ENCODE assay signal across 8 cellular contexts in the genomic region with DNA sequence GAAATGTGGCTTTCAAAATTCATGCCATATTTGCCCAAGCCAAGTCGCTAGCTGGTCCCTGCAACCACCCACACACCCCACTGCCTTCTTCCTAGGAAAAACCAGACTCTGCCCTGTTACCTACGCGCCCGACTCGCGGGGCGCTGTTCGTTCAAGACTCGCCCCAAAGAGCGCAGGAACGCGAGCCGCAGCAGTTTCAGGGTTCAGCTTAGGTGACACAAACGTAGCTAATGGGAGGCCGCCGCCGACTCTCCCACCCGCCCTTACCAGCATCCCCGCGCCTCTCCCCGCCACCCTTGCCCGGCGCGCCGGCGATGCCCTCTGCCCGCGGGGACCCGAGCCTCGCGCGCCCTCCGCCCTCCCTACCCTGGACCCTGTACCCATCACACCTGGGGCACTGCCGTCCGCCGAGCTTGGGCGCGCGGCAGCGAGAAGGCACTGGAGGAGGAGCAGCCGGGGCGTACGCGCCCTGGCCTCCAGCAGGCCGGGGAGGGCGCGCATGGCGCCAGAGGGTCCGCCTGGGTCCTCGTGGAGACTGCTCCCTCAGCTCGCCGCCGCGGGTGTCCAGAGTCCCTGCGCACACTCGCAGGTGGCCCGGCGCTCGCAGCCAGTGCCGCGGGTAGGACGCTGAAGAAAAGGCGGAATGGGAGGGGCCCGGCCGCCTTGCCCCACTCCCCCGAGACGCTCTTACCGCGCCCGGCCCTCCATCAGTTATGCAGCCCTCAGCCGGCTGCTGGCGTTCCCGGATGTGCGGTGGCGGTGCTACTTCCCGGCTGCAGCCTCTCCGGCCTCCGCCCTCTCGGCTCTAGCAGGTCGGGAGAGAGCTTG. TPM values are rescaled to one million over a fixed set of nuclear protein-coding genes. Genes with fewer than 3 reads are reported as not detected.
DNase-seq lines count a peak whose midpoint lies in the region; ATAC-seq and TF ChIP-seq lines count a peak whose summit lies in the region.

Gene EMB (minus strand): TSS at position 638 of the 828 bp plus-strand sequence. CDS start 137 bp downstream, at position 501.

- POLR2A ChIA-PET in SK-N-SH (lab: Yijun Ruan, JAX): no interaction called here

- peak within 1 kb of the TSS; percentile 95 for H2AFZ ChIP-seq in SK-N-SH (ENCODE audit: low read depth)

- H3K27me3 ChIP-seq in HUES6 (ENCODE audit: control insufficient read depth, insufficient read depth, low read length) (no peaks in the 10 kb centered on the region), SK-N-SH (ENCODE audit: insufficient read depth) (no peaks in the 10 kb centered on the region), gastrocnemius medialis (peaks cover 0 to 8% (median 8%) of the 10 kb centered on the region in 3 donors)

- H3K9ac ChIP-seq in HUES6 (ENCODE audit: low read length): peak within 1 kb of the TSS; percentile 70
- peak within 1 kb of the TSS; percentile 83 for H3K9ac ChIP-seq in SK-N-SH

- H3K36me3 ChIP-seq in HUES6 (ENCODE audit: control insufficient read depth, insufficient read depth, low read length): no peaks in the 10 kb centered on the region
- no peaks in the 10 kb centered on the region for H3K36me3 ChIP-seq in SK-N-SH (replicated peaks in 1 of 2; ENCODE audit: control insufficient read depth in 1 of 2, insufficient read depth in 2 of 2, low read length in 1 of 2)
- H3K36me3 ChIP-seq in gastrocnemius medialis: no peaks in the 10 kb centered on the region

- H3K36me3 Mint-ChIP-seq in activated naive CD8-positive, alpha-beta T cell: no peaks in the 10 kb centered on the region

- H3K9me3 Mint-ChIP-seq in activated naive CD8-positive, alpha-beta T cell (ENCODE audit: low read depth): no peaks in the 10 kb centered on the region

- peaks cover 72% of the 10 kb centered on the region for H3K4me1 Mint-ChIP-seq in activated naive CD8-positive, alpha-beta T cell (ENCODE audit: low read depth)

- TF ChIP-seq EP300 in SK-N-SH (IDR thresholded peaks at IDR 0.05; ENCODE audit: borderline replicate concordance in 1 of 2, low read depth in 1 of 2, low read length in 1 of 2): no peak

- peak within 1 kb of the TSS; percentile 94 for H3K27ac Mint-ChIP-seq in activated naive CD8-positive, alpha-beta T cell

- H3K4me3 Mint-ChIP-seq in activated naive CD8-positive, alpha-beta T cell: peak within 1 kb of the TSS; percentile 90

- no peak for TF ChIP-seq POLR2A in gastrocnemius medialis (IDR thresholded peaks at IDR 0.05)

- no peaks in the 10 kb centered on the region; the same call in 1 of the 2 replicates for H3K4me1 ChIP-seq in HUES6 (ENCODE audit: control insufficient read depth, insufficient read depth, low read length)
- peaks cover 0 to 2% of the 10 kb centered on the region in 2 experiments; a peak in 2 of 4 replicates for H3K4me1 ChIP-seq in SK-N-SH (ENCODE audit: control insufficient read depth in 1 of 2, insufficient read depth in 2 of 2, low read depth in 1 of 2, low read length in 1 of 2)
- H3K4me1 ChIP-seq in gastrocnemius medialis: peaks cover 0 to 6% of the 10 kb centered on the region in 2 donors

- H4K20me1 ChIP-seq in SK-N-SH (ENCODE audit: insufficient read depth): no peaks in the 10 kb centered on the region

- TF ChIP-seq CTCF in SK-N-SH (IDR thresholded peaks at IDR 0.05) (peak; percentile 41), gastrocnemius medialis (IDR thresholded peaks at IDR 0.05 in 4 of 5, conservative IDR thresholded peaks at IDR 0.05 in 1 of 5) (no peak)

- H3K27me3 Mint-ChIP-seq in activated naive CD8-positive, alpha-beta T cell: no peaks in the 10 kb centered on the region

- no peaks in the 10 kb centered on the region for H3F3A ChIP-seq in SK-N-SH (replicated peaks; ENCODE audit: insufficient read depth)

- peak; percentile 56 for ATAC-seq in GM21360 (IDR thresholded peaks at IDR 0.05; ENCODE audit: unreplicated experiment)
- ATAC-seq in gastrocnemius medialis: no peak

- intact Hi-C loops in gastrocnemius medialis (cut with DNase I; ENCODE audit: low total_unique reads): no loop called here

- peak within 1 kb of the TSS; percentile 69 for H3K4me3 ChIP-seq in HUES6 (ENCODE audit: low read depth, low read length)
- peak within 1 kb of the TSS; percentile 69 to 73 for H3K4me3 ChIP-seq in SK-N-SH (ENCODE audit: low read depth in 2 of 2, low read length in 1 of 2)
- peak within 1 kb of the TSS in 3 of 4 donors; percentile 20 to 36 (median 32) for H3K4me3 ChIP-seq in gastrocnemius medialis

- no peaks in the 10 kb centered on the region for H3K9me3 ChIP-seq in HUES6 (ENCODE audit: control insufficient read depth, insufficient read depth, low read depth, low read length)
- H3K9me3 ChIP-seq in SK-N-SH: no peaks in the 10 kb centered on the region
- no peaks in the 10 kb centered on the region for H3K9me3 ChIP-seq in gastrocnemius medialis

- 0 out of 2 replicates have a peak, but pooled peaks have one; percentile 21 for TF ChIP-seq RAD21 in SK-N-SH (IDR thresholded peaks at IDR 0.05; ENCODE audit: low read length)

- H3K4me2 ChIP-seq in SK-N-SH: peak within 1 kb of the TSS; percentile 90

- in situ Hi-C loops in gastrocnemius medialis (cut with MboI; ENCODE audit: low sequenced_read_pairs in 4 of 4): no loop called here

- no peaks in the 10 kb centered on the region for H3K9me2 ChIP-seq in SK-N-SH

- CTCF ChIA-PET in SK-N-SH (lab: Yijun Ruan, JAX): interaction anchor here (1.0 to 1.5 kb wide), 7 partner anchors 9 to 310 kb away, joined by 3 to 5 read pairs (median 4); no protein-coding TSS in a partner anchor

- H3K27ac ChIP-seq in HUES6 (ENCODE audit: low read depth, low read length): no peak within 1 kb of the TSS
- H3K27ac ChIP-seq in SK-N-SH (ENCODE audit: low read depth in 2 of 2, low read length in 1 of 2): peak within 1 kb of the TSS; percentile 47 to 68
- no peak within 1 kb of the TSS for H3K27ac ChIP-seq in gastrocnemius medialis

- H3K79me2 ChIP-seq in SK-N-SH (ENCODE audit: insufficient read depth): peaks cover 10% of the 10 kb centered on the region; the same call in 1 of the 2 replicates

- WGBS in SK-N-SH (ENCODE audit: low lambda C conversion rate): 3% methylated on average over 25 of the region's 80 CpGs

- DNase-seq in DMS114 treated with DMSO at 0.1 percent for 48 hours (lab: John Stamatoyannopoulos, UW; ENCODE audit: unreplicated experiment) (peak; percentile 24), SK-N-SH (peak; percentile 77), hypothalamus (lab: John Stamatoyannopoulos, UW) (peak in 32 of 51 donors; percentile 0 to 61 (median 20)), gastrocnemius medialis (peak; percentile 15 to 25), NCI-H446 (lab: John Stamatoyannopoulos, UW) (no peak)

TF ChIP-seq in SK-N-SH, 30 proteins besides CTCF, POLR2A, EP300 and RAD21 (continues in another document):
- no peak for TF ChIP-seq CHD2 (IDR thresholded peaks at IDR 0.05; ENCODE audit: low read length, partially characterized antibody)
- TF ChIP-seq GABPA (IDR thresholded peaks at IDR 0.05; ENCODE audit: low read depth): peak; percentile 43
- no peak for TF ChIP-seq USF2 (IDR thresholded peaks at IDR 0.05; ENCODE audit: borderline replicate concordance, low read depth, low read length)
- no peak for TF ChIP-seq GATA2 (CRISPR knock-in tag; IDR thresholded peaks at IDR 0.05)
- peak; percentile 64; the same call in 1 of the 2 replicates for TF ChIP-seq TAF1 (IDR thresholded peaks at IDR 0.05; ENCODE audit: borderline replicate concordance, low read depth, low read length)
- TF ChIP-seq, protein P1, sequence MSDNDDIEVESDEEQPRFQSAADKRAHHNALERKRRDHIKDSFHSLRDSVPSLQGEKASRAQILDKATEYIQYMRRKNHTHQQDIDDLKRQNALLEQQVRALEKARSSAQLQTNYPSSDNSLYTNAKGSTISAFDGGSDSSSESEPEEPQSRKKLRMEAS (IDR thresholded peaks at IDR 0.05; ENCODE audit: low read depth): peak; percentile 41
- TF ChIP-seq FOXJ3 (CRISPR knock-in tag; IDR thresholded peaks at IDR 0.05): no peak
- no peak for TF ChIP-seq JUND (IDR thresholded peaks at IDR 0.05)
- no peak for TF ChIP-seq NFIC (IDR thresholded peaks at IDR 0.05; ENCODE audit: borderline replicate concordance)
- TF ChIP-seq ELF1 (IDR thresholded peaks at IDR 0.05): peak; percentile 30; the same call in 1 of the 2 replicates
- TF ChIP-seq RCOR1 (IDR thresholded peaks at IDR 0.05; ENCODE audit: low read length): no peak
- no peak for TF ChIP-seq NRF1 (IDR thresholded peaks at IDR 0.05; ENCODE audit: low read depth, low read length)
- no peak for TF ChIP-seq USF1 (IDR thresholded peaks at IDR 0.05; ENCODE audit: borderline replicate concordance, low read depth)
- TF ChIP-seq TCF12 (IDR thresholded peaks at IDR 0.05): no peak; the same call in 1 of the 2 replicates
- TF ChIP-seq, protein P2, sequence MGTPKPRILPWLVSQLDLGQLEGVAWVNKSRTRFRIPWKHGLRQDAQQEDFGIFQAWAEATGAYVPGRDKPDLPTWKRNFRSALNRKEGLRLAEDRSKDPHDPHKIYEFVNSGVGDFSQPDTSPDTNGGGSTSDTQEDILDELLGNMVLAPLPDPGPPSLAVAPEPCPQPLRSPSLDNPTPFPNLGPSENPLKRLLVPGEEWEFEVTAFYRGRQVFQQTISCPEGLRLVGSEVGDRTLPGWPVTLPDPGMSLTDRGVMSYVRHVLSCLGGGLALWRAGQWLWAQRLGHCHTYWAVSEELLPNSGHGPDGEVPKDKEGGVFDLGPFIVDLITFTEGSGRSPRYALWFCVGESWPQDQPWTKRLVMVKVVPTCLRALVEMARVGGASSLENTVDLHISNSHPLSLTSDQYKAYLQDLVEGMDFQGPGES (IDR thresholded peaks at IDR 0.05; ENCODE audit: low read depth, low read length): no peak
- TF ChIP-seq RXRA (IDR thresholded peaks at IDR 0.05; ENCODE audit: borderline replicate concordance, low read depth): no peak
- no peak for TF ChIP-seq MEF2A (IDR thresholded peaks at IDR 0.05; ENCODE audit: borderline replicate concordance, low read depth)
- TF ChIP-seq RFX5 (IDR thresholded peaks at IDR 0.05; ENCODE audit: low read length): no peak

RNA-seq across cellular contexts. Expression of gene EMB, which starts in this region (rescaled TPM):
- polyA plus RNA-seq in SK-N-SH (2012; rRNA removed): 15.5 and 22.6 TPM in 2 replicates
- polyA plus RNA-seq in SK-N-SH (2012; cell fraction: cytosol; rRNA removed): 26.8 and 32.7 TPM in 2 replicates
- 5.1 and 17.8 TPM in 2 replicates for polyA plus RNA-seq in SK-N-SH (2012; cell fraction: nucleus; rRNA removed)
- 1 to 10 TPM; 1.9 to 5.3 (median 2.4) TPM for total RNA-seq in gastrocnemius medialis

Comparison
In these comparisons a context has a peak if more than half of its experiments do, and no peak if none do; other contexts are left out.
1. DNase-seq: peak in DMS114 treated with DMSO at 0.1 percent for 48 hours (single experiment), SK-N-SH (single experiment), hypothalamus (32 of 51) and gastrocnemius medialis (2 of 2); none in NCI-H446 (0 of 2).
2. H3K27ac ChIP-seq: peak in SK-N-SH (2 of 2); none in HUES6 (single experiment) and gastrocnemius medialis (0 of 4).
3. Peak in every context shown above with its lines, with median percentiles within 50 percentile points of each other: H3K4me3 ChIP-seq.